29 cellular contexts compared by ENCODE assay signal in the genomic region with DNA sequence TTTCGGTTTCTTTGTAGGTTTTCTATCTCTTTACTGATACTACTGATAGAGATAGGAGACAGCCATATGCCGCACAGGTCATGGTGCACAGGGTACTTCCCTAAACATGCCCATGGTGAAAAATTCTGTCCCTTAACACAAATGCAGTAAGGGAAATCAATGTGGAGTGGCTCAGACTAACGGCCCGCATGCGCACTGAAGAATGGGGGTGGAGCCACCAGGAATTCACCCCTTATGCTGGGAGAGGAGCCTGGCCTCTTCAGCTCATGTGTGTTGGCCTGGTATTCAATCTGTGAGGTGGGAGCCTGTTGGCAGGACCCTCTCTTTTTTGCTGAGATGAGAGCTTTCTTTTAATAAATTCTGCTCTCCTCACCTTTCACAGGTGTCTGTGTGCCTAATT.
"Had no signal": no experiment of that assay in that cellular context is flagged by ENCODE, and none has a peak within 500 bp of the region (broad histone marks: within the 10 kb centered on the region; RNA-seq: fewer than 3 reads in every experiment).

No MANE protein-coding gene starts in this region.

- H3K27me3 Mint-ChIP-seq: naive thymus-derived CD4-positive, alpha-beta T cell; natural killer cell treated with Interleukin-12 subunit alpha and Interleukin-12 subunit beta and Interleukin-15 and Interleukin-18, amount 100 ng/mL, for 72 hours; stimulated activated naive B cell treated with anti-CD40 and anti-IgM and Interleukin-4, amounts not matched to agents 10 μg/mL and 1 μg/mL and 100 μg/mL, for 72 hours; stimulated activated naive CD8-positive, alpha-beta T cell treated with anti-CD3 and anti-CD28 coated beads, Interleukin-15, Interleukin-2, amounts not matched to agents 100 ng/mL and 50 ng/mL, for 24 hours; type B pancreatic cell had no signal

- H3K36me3 Mint-ChIP-seq: immature natural killer cell; natural killer cell treated with Interleukin-12 subunit alpha and Interleukin-12 subunit beta and Interleukin-15 and Interleukin-18, amount 100 ng/mL, for 72 hours had no signal

- H3K36me3 ChIP-seq: lower lobe of right lung, pancreas, prostate gland, suprapubic skin, uterus had no signal

- DNase-seq: hypothalamus; immature natural killer cell; kidney; left colon; left lung; lower lobe of right lung; mammary epithelial cell; mesendoderm; midbrain; mucosa of descending colon; naive thymus-derived CD4-positive, alpha-beta T cell; pancreas; posterior cingulate gyrus; retina; right cardiac atrium; stimulated activated CD4-positive, alpha-beta T cell treated with anti-CD3 and anti-CD28 coated beads, Interleukin-12 subunit alpha, Interleukin-12 subunit beta, amount 100 ng/mL, for 4 hours; stimulated activated CD4-positive, alpha-beta T cell treated with anti-CD3 and anti-CD28 coated beads, Interleukin-15, amount 100 ng/mL, for 24 hours; stimulated activated CD4-positive, alpha-beta T cell treated with anti-CD3 and anti-CD28 coated beads, Interleukin-2, amount 100 ng/mL, for 24 hours; stimulated activated CD4-positive, alpha-beta T cell treated with anti-CD3 and anti-CD28 coated beads, Interleukin-4, amount 100 ng/mL, for 1 hour; stimulated activated naive B cell treated with anti-CD40 and anti-IgM and Interleukin-4, amounts not matched to agents 10 μg/mL and 1 μg/mL and 100 μg/mL, for 72 hours; uterus had no signal

- H3K4me1 ChIP-seq: left lung, lower lobe of right lung, pancreas, prostate gland, suprapubic skin, tibial nerve, uterus had no signal

- H3K27ac Mint-ChIP-seq: immature natural killer cell; naive thymus-derived CD4-positive, alpha-beta T cell; natural killer cell treated with Interleukin-12 subunit alpha and Interleukin-12 subunit beta and Interleukin-15 and Interleukin-18, amount 100 ng/mL, for 72 hours; stimulated activated naive B cell treated with anti-CD40 and anti-IgM and Interleukin-4, amounts not matched to agents 10 μg/mL and 1 μg/mL and 100 μg/mL, for 72 hours; stimulated activated naive CD8-positive, alpha-beta T cell treated with anti-CD3 and anti-CD28 coated beads, Interleukin-15, Interleukin-2, amounts not matched to agents 100 ng/mL and 50 ng/mL, for 24 hours; type B pancreatic cell had no signal

- H3K9me3 ChIP-seq: left lung, lower lobe of right lung, mucosa of descending colon, pancreas, prostate gland, suprapubic skin, tibial nerve, uterus had no signal

- H3K27ac ChIP-seq: left lung, lower lobe of right lung, pancreas, prostate gland, skin epidermis, suprapubic skin, tibial nerve, uterus had no signal

- H3K9me3 Mint-ChIP-seq: immature natural killer cell; natural killer cell treated with Interleukin-12 subunit alpha and Interleukin-12 subunit beta and Interleukin-15 and Interleukin-18, amount 100 ng/mL, for 72 hours; stimulated activated naive B cell treated with anti-CD40 and anti-IgM and Interleukin-4, amounts not matched to agents 10 μg/mL and 1 μg/mL and 100 μg/mL, for 72 hours; stimulated activated naive CD8-positive, alpha-beta T cell treated with anti-CD3 and anti-CD28 coated beads, Interleukin-15, Interleukin-2, amounts not matched to agents 100 ng/mL and 50 ng/mL, for 24 hours; type B pancreatic cell had no signal

- H3K4me1 Mint-ChIP-seq: immature natural killer cell had no signal

- H3K4me3 Mint-ChIP-seq: immature natural killer cell; naive thymus-derived CD4-positive, alpha-beta T cell; natural killer cell treated with Interleukin-12 subunit alpha and Interleukin-12 subunit beta and Interleukin-15 and Interleukin-18, amount 100 ng/mL, for 72 hours; stimulated activated naive B cell treated with anti-CD40 and anti-IgM and Interleukin-4, amounts not matched to agents 10 μg/mL and 1 μg/mL and 100 μg/mL, for 72 hours; stimulated activated naive CD8-positive, alpha-beta T cell treated with anti-CD3 and anti-CD28 coated beads, Interleukin-15, Interleukin-2, amounts not matched to agents 100 ng/mL and 50 ng/mL, for 24 hours; type B pancreatic cell had no signal

- H3K4me3 ChIP-seq: left lung, lower lobe of right lung, mucosa of descending colon, pancreas, prostate gland, skin epidermis, suprapubic skin, tibial nerve, uterus had no signal

- H3K27me3 ChIP-seq: left lung, pancreas, suprapubic skin, tibial nerve, uterus had no signal

- ATAC-seq: left colon; left lung; lower lobe of right lung; mucosa of descending colon; naive thymus-derived CD4-positive, alpha-beta T cell; natural killer cell treated with Interleukin-12 subunit alpha and Interleukin-12 subunit beta and Interleukin-15 and Interleukin-18, amount 100 ng/mL, for 72 hours; pancreas; right cardiac atrium; sciatic nerve; stimulated activated naive B cell treated with anti-CD40 and anti-IgM and Interleukin-4, amounts not matched to agents 10 μg/mL and 1 μg/mL and 100 μg/mL, for 72 hours had no signal
